In the genomic region with DNA sequence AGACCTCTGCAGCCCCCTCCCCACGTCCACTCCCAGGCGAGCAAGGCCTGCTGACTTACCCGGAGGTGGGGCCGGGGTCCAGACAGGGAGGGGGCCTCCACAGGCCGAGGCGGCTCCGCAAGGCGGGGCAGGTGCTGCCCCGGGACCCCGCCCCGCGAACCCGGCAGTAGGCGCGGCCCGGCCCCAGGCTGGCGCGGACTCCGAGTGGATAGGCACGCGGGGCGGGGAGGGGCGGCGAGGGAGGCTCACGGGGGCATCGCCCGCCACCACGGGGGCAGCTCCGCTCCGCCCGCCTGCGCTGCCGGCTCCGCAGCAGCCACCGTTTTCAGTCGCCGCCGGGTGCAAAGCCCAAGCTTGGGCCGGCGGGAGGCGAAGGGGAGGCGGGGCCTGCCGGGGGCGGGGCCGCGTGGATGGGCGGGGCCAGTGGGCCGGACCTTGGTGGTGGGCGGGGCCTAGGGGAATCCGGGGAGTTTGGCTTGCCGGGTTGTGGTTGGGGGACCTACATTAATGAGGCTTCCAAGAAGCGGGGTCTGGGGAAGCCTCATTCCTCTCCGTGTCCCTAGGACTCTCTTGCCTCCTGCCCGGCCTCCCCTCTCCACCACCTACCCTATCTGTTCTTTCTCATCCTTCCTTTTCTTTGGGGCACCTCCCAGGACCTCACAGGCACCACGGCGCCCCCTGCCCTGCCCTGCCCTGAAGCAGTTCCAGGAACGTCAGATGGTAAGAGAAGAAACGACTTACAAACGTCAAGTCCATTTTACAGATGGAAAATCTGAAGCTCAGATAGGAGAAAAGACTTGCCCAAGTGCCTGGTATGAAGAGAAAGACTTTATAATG, we compare ENCODE assay signal across 1 cellular context.
TF ChIP-seq lines count a peak whose summit lies in the region.

Gene RIMS3, minus strand, starts transcription at position 348 of the 837 bp plus-strand sequence. CDS start 23,757 bp downstream, outside the sequence.

TF ChIP-seq in neural cell, 6 proteins besides CTCF, POLR2A, EP300 and RAD21 (continued from another document):
- TF ChIP-seq, protein P1, sequence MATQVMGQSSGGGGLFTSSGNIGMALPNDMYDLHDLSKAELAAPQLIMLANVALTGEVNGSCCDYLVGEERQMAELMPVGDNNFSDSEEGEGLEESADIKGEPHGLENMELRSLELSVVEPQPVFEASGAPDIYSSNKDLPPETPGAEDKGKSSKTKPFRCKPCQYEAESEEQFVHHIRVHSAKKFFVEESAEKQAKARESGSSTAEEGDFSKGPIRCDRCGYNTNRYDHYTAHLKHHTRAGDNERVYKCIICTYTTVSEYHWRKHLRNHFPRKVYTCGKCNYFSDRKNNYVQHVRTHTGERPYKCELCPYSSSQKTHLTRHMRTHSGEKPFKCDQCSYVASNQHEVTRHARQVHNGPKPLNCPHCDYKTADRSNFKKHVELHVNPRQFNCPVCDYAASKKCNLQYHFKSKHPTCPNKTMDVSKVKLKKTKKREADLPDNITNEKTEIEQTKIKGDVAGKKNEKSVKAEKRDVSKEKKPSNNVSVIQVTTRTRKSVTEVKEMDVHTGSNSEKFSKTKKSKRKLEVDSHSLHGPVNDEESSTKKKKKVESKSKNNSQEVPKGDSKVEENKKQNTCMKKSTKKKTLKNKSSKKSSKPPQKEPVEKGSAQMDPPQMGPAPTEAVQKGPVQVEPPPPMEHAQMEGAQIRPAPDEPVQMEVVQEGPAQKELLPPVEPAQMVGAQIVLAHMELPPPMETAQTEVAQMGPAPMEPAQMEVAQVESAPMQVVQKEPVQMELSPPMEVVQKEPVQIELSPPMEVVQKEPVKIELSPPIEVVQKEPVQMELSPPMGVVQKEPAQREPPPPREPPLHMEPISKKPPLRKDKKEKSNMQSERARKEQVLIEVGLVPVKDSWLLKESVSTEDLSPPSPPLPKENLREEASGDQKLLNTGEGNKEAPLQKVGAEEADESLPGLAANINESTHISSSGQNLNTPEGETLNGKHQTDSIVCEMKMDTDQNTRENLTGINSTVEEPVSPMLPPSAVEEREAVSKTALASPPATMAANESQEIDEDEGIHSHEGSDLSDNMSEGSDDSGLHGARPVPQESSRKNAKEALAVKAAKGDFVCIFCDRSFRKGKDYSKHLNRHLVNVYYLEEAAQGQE (IDR thresholded peaks at IDR 0.05; ENCODE audit: borderline replicate concordance), result no peak
- TF ChIP-seq POLR2AphosphoS5 (IDR thresholded peaks at IDR 0.05) (no peak), SMC3 (conservative IDR thresholded peaks at IDR 0.05; ENCODE audit: poor library complexity) (peak; percentile 21)
TF ChIP-seq in neural cell: peak in this region for 1.
